Comparison of ENCODE assay signal across 8 cellular contexts in genomic region chr22:38754247-38755154, GRCh38. TPM values are rescaled to one million over a fixed set of nuclear protein-coding genes. Genes with fewer than 3 reads are reported as not detected.
DNase-seq lines count a peak whose midpoint lies in the region; ATAC-seq and TF ChIP-seq lines count a peak whose summit lies in the region.

No MANE protein-coding gene starts in this region.

- TF ChIP-seq CTCF in lower lobe of right lung (IDR thresholded peaks at IDR 0.05), result no peak
- no peak for TF ChIP-seq CTCF in stomach (IDR thresholded peaks at IDR 0.05)

- H3K9me3 ChIP-seq in KOPT-K1 (ENCODE audit: insufficient read depth, low read length, poor library complexity, severe bottlenecking) (no peaks in the 10 kb centered on the region), lower lobe of right lung (no peaks in the 10 kb centered on the region), stomach (no peaks in the 10 kb centered on the region)

- 2 to 6% (median 6%) methylated on average over 19 of the region's 19 CpGs for WGBS in stomach, 5 donors

- H3K4me3 ChIP-seq in lower lobe of right lung (peak overlapping the region; percentile 72), stomach (peak overlapping the region; percentile 48 to 78 (median 68))

- H3K27me3 ChIP-seq in lower lobe of right lung (ENCODE audit: low read depth) (no peaks in the 10 kb centered on the region), stomach (no peaks in the 10 kb centered on the region)

- DNase-seq in DMS53 (lab: John Stamatoyannopoulos, UW) (peak; percentile 87), lower lobe of right lung (peak; percentile 72), stomach (peak; percentile 92), NCI-H345 (lab: John Stamatoyannopoulos, UW) (no peak)
- DNase-seq in effector CD8-positive, alpha-beta T cell (lab: John Stamatoyannopoulos, UW), result peak; percentile 27

- H3K36me3 Mint-ChIP-seq in T-helper 1 cell treated with Interleukin-12 subunit alpha and Interleukin-12 subunit beta and Interleukin-4 antibody, amounts not matched to agents 30 μg/mL and 1 μg/mL, for 36 hours (ENCODE audit: low read depth), result peaks cover 48% of the 10 kb centered on the region

- H3K27me3 Mint-ChIP-seq in T-helper 1 cell treated with Interleukin-12 subunit alpha and Interleukin-12 subunit beta and Interleukin-4 antibody, amounts not matched to agents 30 μg/mL and 1 μg/mL, for 36 hours (ENCODE audit: low read depth), result no peaks in the 10 kb centered on the region

- H3K9me3 Mint-ChIP-seq in T-helper 1 cell treated with Interleukin-12 subunit alpha and Interleukin-12 subunit beta and Interleukin-4 antibody, amounts not matched to agents 30 μg/mL and 1 μg/mL, for 36 hours, result no peaks in the 10 kb centered on the region

- H3K27ac ChIP-seq in KOPT-K1 (ENCODE audit: low read depth, low read length, poor library complexity, severe bottlenecking) (peak overlapping the region; percentile 95), lower lobe of right lung (peak overlapping the region; percentile 94), stomach (peak overlapping the region; percentile 94 to 99 (median 96))

- H3K4me1 ChIP-seq in lower lobe of right lung (peaks cover 56% of the 10 kb centered on the region), stomach (peaks cover 38 to 77% (median 66%) of the 10 kb centered on the region in 4 donors)

- peak overlapping the region; percentile 83 for H3K27ac Mint-ChIP-seq in T-helper 1 cell treated with Interleukin-12 subunit alpha and Interleukin-12 subunit beta and Interleukin-4 antibody, amounts not matched to agents 30 μg/mL and 1 μg/mL, for 36 hours

- no peak for TF ChIP-seq EP300 in stomach (IDR thresholded peaks at IDR 0.05)

- H3K36me3 ChIP-seq in KOPT-K1 (ENCODE audit: insufficient read depth, low read length) (peaks cover 44% of the 10 kb centered on the region), lower lobe of right lung (peaks cover 43% of the 10 kb centered on the region), stomach (peaks cover 32 to 35% (median 34%) of the 10 kb centered on the region in 4 donors)

- TF ChIP-seq POLR2A in stomach (IDR thresholded peaks at IDR 0.05), result peak in 1 of 4 donors; percentile 23

- ATAC-seq in lower lobe of right lung (peak; percentile 16 to 36), GM18511 (IDR thresholded peaks at IDR 0.05; ENCODE audit: unreplicated experiment) (no peak)

- peaks cover 58% of the 10 kb centered on the region for H3K4me1 Mint-ChIP-seq in T-helper 1 cell treated with Interleukin-12 subunit alpha and Interleukin-12 subunit beta and Interleukin-4 antibody, amounts not matched to agents 30 μg/mL and 1 μg/mL, for 36 hours (ENCODE audit: low read depth)

- intact Hi-C loops in lower lobe of right lung (cut with DNase I) (no loop called here), stomach (cut with DNase I; ENCODE audit: low total_unique reads) (no loop called here)

- H3K4me3 Mint-ChIP-seq in T-helper 1 cell treated with Interleukin-12 subunit alpha and Interleukin-12 subunit beta and Interleukin-4 antibody, amounts not matched to agents 30 μg/mL and 1 μg/mL, for 36 hours, result peak overlapping the region; percentile 98

RNA-seq across cellular contexts. Expression of gene SUN2, which starts 1.3 kb away (rescaled TPM):
- total RNA-seq in lower lobe of right lung, result 209 TPM
- 100 to 1,000 TPM; 108 to 387 (median 142) TPM for total RNA-seq in stomach
- polyA plus RNA-seq in stomach, result 10 to 100 TPM; 25.3 to 51.8 (median 26.4) TPM

RNA-seq across cellular contexts. Expression of gene DNAL4, which starts 39.4 kb away (rescaled TPM):
- total RNA-seq in lower lobe of right lung (21.3 TPM), stomach (10 to 100 TPM in 4 of 5 donors, under 1 TPM in 1; 0.58 to 33.0 (median 11.2) TPM)
- 10 to 100 TPM; 15.9 to 22.5 (median 21.4) TPM for polyA plus RNA-seq in stomach

RNA-seq across cellular contexts. Expression of gene GTPBP1, which starts 48.8 kb away (rescaled TPM):
- total RNA-seq in lower lobe of right lung, result 66.7 TPM
- total RNA-seq in stomach, result 100 to 1,000 TPM in 1 of 5 donors, 10 to 100 TPM in 4; 23.8 to 199 (median 41.6) TPM
- polyA plus RNA-seq in stomach, result 10 to 100 TPM in 2 of 3 donors, 1 to 10 TPM in 1; 9.2 to 18.6 (median 11.0) TPM

RNA-seq across cellular contexts. Expression of gene JOSD1, which starts 53.8 kb away (rescaled TPM):
- total RNA-seq in lower lobe of right lung, result 44.7 TPM
- total RNA-seq in stomach, result 10 to 100 TPM; 21.0 to 66.1 (median 35.7) TPM
- 10 to 100 TPM; 17.9 to 45.1 (median 20.8) TPM for polyA plus RNA-seq in stomach
